9 cellular contexts compared by ENCODE assay signal in the genomic region with DNA sequence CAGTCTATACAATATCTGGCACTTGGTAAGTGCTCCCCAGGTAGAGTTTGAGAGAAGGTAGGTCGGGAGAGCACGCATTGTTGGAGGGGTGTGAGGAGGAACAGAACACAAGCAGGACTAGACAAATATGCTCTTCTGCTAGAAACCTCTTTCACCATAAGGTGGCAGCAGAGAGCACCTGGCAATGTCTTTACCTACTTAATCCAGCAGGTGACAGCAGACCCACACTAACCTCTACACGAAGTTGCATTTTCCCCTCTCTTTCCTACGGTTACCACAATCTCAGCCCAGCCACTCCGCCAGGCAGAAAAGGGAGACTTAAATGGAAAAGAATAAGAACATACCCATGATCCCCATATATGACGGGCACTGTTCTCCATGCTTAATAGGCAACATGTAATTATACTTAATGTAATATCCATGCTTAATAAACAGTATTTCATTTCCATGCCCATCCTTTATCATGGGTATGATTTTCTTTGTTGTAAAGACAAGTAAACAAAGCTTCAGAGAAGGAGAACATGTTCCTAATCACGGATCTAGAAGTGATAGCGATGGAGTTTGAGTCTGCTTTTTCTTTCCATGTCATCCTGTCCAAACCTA. TPM values are rescaled to one million over a fixed set of nuclear protein-coding genes. Genes with fewer than 3 reads are reported as not detected.
A peak's percentile ranks its signal among the peaks of the same experiment; 100 is the strongest.
DNase-seq lines count a peak whose midpoint lies in the region; ATAC-seq, FAIRE-seq and TF ChIP-seq lines count a peak whose summit lies in the region.
"Had no signal": no experiment of that assay in that cellular context is flagged by ENCODE, and none has a peak within 500 bp of the region (broad histone marks: within the 10 kb centered on the region; RNA-seq: fewer than 3 reads in every experiment).

No MANE protein-coding gene starts in this region.

- H4K20me1 ChIP-seq in HCT116 (ENCODE audit: insufficient read depth) = no peaks in the 10 kb centered on the region; the same call in 1 of the 2 replicates

- ATAC-seq in HCT116 (peak; percentile 87), HG02938 (IDR thresholded peaks at IDR 0.05; ENCODE audit: unreplicated experiment) (no peak)

- H3K79me2 ChIP-seq in HCT116 (ENCODE audit: insufficient read depth, low read length) = no peaks in the 10 kb centered on the region

- no peaks in the 10 kb centered on the region for H3K9me2 ChIP-seq in HCT116 (ENCODE audit: insufficient read depth)

- peak; percentile 48 for DNase-seq in COR-L47 (lab: John Stamatoyannopoulos, UW)
- peak; percentile 55 for DNase-seq in HCT116 (ENCODE audit: low read depth, low spot score)
- peak; percentile 42 for DNase-seq in NCI-H226
- DNase-seq in activated CD4-positive, CD25-positive, alpha-beta regulatory T cell treated with anti-CD3 and anti-CD28 coated beads, Interleukin-2, amount 50 U/mL, for 16 hours (ENCODE audit: low read depth, low spot score) = peak; percentile 42
- peak; percentile 50 for DNase-seq in central memory CD4-positive, alpha-beta T cell
- DNase-seq in kidney = peak; percentile 69
- DNase-seq in stimulated activated CD4-positive, alpha-beta T cell treated with anti-CD3 and anti-CD28 coated beads, Interleukin-2, amount 100 ng/mL, for 24 hours = peak; percentile 67 to 74

- H3K4me1 ChIP-seq in HCT116 (ENCODE audit: control insufficient read depth in 1 of 2, insufficient read depth in 2 of 2, low read length in 2 of 2) (no peaks in the 10 kb centered on the region), kidney (ENCODE audit: control insufficient read depth in 1 of 2, insufficient read depth in 1 of 2, low read depth in 1 of 2, low read length in 2 of 2) (no peaks in the 10 kb centered on the region)

- H2AFZ ChIP-seq in HCT116 (ENCODE audit: low read depth, low read length, poor library complexity, severe bottlenecking) = no peak overlapping the region

- no peaks in the 10 kb centered on the region; a peak in 1 of 4 replicates for H3K9me3 ChIP-seq in HCT116 (ENCODE audit: control insufficient read depth in 1 of 2, insufficient read depth in 1 of 2, low read depth in 1 of 2, low read length in 2 of 2)
- no peaks in the 10 kb centered on the region for H3K9me3 ChIP-seq in kidney (ENCODE audit: control insufficient read depth in 1 of 2, low read length in 2 of 2)

- H3K27me3 ChIP-seq in HCT116 (ENCODE audit: insufficient read depth, low read length) = no peaks in the 10 kb centered on the region

- FAIRE-seq in kidney (lab: Jason Lieb, UNC) = peak; percentile 92

- H3K9ac ChIP-seq in HCT116 (ENCODE audit: low read length) (no peak overlapping the region), kidney (ENCODE audit: low read length in 2 of 2) (no peak overlapping the region)

- intact Hi-C loops in HCT116 (cut with micrococcal nuclease) = loop anchor here (1.0 kb wide), 1 partner anchor 161 kb away; no protein-coding TSS in a partner anchor
- intact Hi-C loops in kidney (cut with DNase I) = loop anchor here (5.0 kb wide), 1 partner anchor 162 kb away; the partner anchor contains the start of gene CCL1

- H3K4me3 ChIP-seq in HCT116 (replicated peaks in 1 of 2; ENCODE audit: low read depth in 1 of 2, low read length in 2 of 2) (no peak overlapping the region), kidney (ENCODE audit: low read length in 2 of 2) (no peak overlapping the region)

- no TSS peak for BruUV-seq in HCT116 (replicated peaks; lab: Mats Ljungman, UMichigan)

- TF ChIP-seq POLR2A in HCT116 (IDR thresholded peaks at IDR 0.05; ENCODE audit: borderline replicate concordance, extremely low read depth, insufficient read depth, insufficient read length) = no peak

- TF ChIP-seq RAD21 in HCT116 (IDR thresholded peaks at IDR 0.05; ENCODE audit: low read depth) = peak; percentile 79

- RAD21 ChIA-PET in HCT116 (lab: Charles Lee; ENCODE audit: low non-redundant PET in 1 of 2, low total read pairs in 2 of 2, uncharacterized antibody in 2 of 2, unreplicated experiment in 2 of 2) = interaction anchor here in 1 of 2 experiments (1.2 kb wide), 1 partner anchor 161 kb away, joined by 4 read pairs; no protein-coding TSS in a partner anchor

- no peak overlapping the region for H3K4me2 ChIP-seq in HCT116 (ENCODE audit: low read length)

- POLR2A ChIA-PET in HCT116 (lab: Charles Lee) = no interaction called here

- CTCF ChIA-PET in HCT116 (lab: Charles Lee) = interaction anchor here (5.4 kb wide), 1 partner anchor 161 kb away, joined by 47 read pairs; no protein-coding TSS in a partner anchor

- no peaks in the 10 kb centered on the region for H3K36me3 ChIP-seq in HCT116 (ENCODE audit: control insufficient read depth in 1 of 2, insufficient read depth in 2 of 2, low read length in 2 of 2)
- no peaks in the 10 kb centered on the region for H3K36me3 ChIP-seq in kidney (ENCODE audit: control insufficient read depth in 1 of 2, insufficient read depth in 2 of 2, low read length in 2 of 2)

- no peak overlapping the region for H3K27ac ChIP-seq in HCT116 (ENCODE audit: low read depth, low read length)
- no peak overlapping the region for H3K27ac ChIP-seq in kidney (ENCODE audit: low read depth in 2 of 2, low read length in 2 of 2)

- TF ChIP-seq CTCF in HCT116 (IDR thresholded peaks at IDR 0.05 in 2 of 3, conservative IDR thresholded peaks at IDR 0.05 in 1 of 3; ENCODE audit: borderline replicate concordance in 1 of 3, insufficient read depth in 1 of 3, low read depth in 2 of 3, low read length in 2 of 3) = peak; percentile 98 to 99 (median 99)
- TF ChIP-seq CTCF in kidney (IDR thresholded peaks at IDR 0.05; ENCODE audit: borderline replicate concordance, extremely low read depth, insufficient read depth) = peak; percentile 100

TF ChIP-seq in HCT116, 20 proteins besides CTCF, POLR2A, EP300 and RAD21:
- no peak for TF ChIP-seq ATF3 (IDR thresholded peaks at IDR 0.05)
- TF ChIP-seq ELF1 (IDR thresholded peaks at IDR 0.05; ENCODE audit: borderline replicate concordance, low read depth) = no peak
- no peak for TF ChIP-seq SIN3A (IDR thresholded peaks at IDR 0.05; ENCODE audit: low read depth)
- TF ChIP-seq CBX3 (IDR thresholded peaks at IDR 0.05; ENCODE audit: low read depth) = no peak
- TF ChIP-seq SP1 (IDR thresholded peaks at IDR 0.05; ENCODE audit: low read depth) = no peak
- TF ChIP-seq ZNF274 (IDR thresholded peaks at IDR 0.05; ENCODE audit: low read depth, low read length) = no peak
- TF ChIP-seq EZH2 (IDR thresholded peaks at IDR 0.05) = no peak
TF ChIP-seq in HCT116: peak in this region for 0.

RNA-seq across cellular contexts. Expression of gene CCL2, which starts 55.1 kb away (rescaled TPM):
- not detected for total RNA-seq in HCT116 (2021; ENCODE audit: unreplicated experiment)
- not detected in 2 replicates for polyA plus RNA-seq in HCT116 (2012)
- total RNA-seq in kidney = 49.9 TPM
- 53.5 TPM for polyA plus RNA-seq in kidney (ENCODE audit: insufficient read depth, low read depth, low replicate concordance)
- total RNA-seq: activated CD8-positive, alpha-beta memory T cell treated with anti-CD3 and anti-CD28 coated beads for 36 hours had no signal

Comparison
In these comparisons a context has a peak if more than half of its experiments do, and no peak if none do; other contexts are left out.
1. RNA of gene CCL2, which starts 55.1 kb away (total RNA-seq): 49.9 TPM in kidney (single experiment); not detected in HCT116 (single experiment); every median in the first group is over 10 times any median in the second.
2. Peak in every context shown above with its lines, with median percentiles within 50 percentile points of each other: DNase-seq.